16 cellular contexts compared by ENCODE assay signal in genomic region chr1:41902669-41903068, GRCh38. TPM values are rescaled to one million over a fixed set of nuclear protein-coding genes. Genes with fewer than 3 reads are reported as not detected.
DNase-seq lines count a peak whose midpoint lies in the region; ATAC-seq and TF ChIP-seq lines count a peak whose summit lies in the region.
"Had no signal": no experiment of that assay in that cellular context is flagged by ENCODE, and none has a peak within 500 bp of the region (broad histone marks: within the 10 kb centered on the region; RNA-seq: fewer than 3 reads in every experiment).

No MANE protein-coding gene starts in this region.

- H3K4me1 ChIP-seq in CD4-positive, CD25-positive, alpha-beta regulatory T cell (ENCODE audit: control insufficient read depth, insufficient read depth, low read length, poor library complexity, severe bottlenecking): peaks cover 44% of the 10 kb centered on the region
- peaks cover 24% of the 10 kb centered on the region for H3K4me1 ChIP-seq in mesenchymal stem cell (ENCODE audit: control insufficient read depth, insufficient read depth, low read depth, low read length)
- H3K4me1 ChIP-seq: prostate gland had no signal

- TF ChIP-seq CTCF in Calu3 (IDR thresholded peaks at IDR 0.05; ENCODE audit: unreplicated experiment): no peak

- H3K79me1 ChIP-seq in mesenchymal stem cell (replicated peaks; ENCODE audit: low read length, poor library complexity, severe bottlenecking): peaks cover 22% of the 10 kb centered on the region

- H3K4me1 Mint-ChIP-seq in CD4-positive, CD25-positive, alpha-beta regulatory T cell: peaks cover 22 to 82% (median 56%) of the 10 kb centered on the region in 4 donors
- H3K4me1 Mint-ChIP-seq in Calu3 (ENCODE audit: low read depth, unreplicated experiment): peaks cover 40% of the 10 kb centered on the region
- H3K4me1 Mint-ChIP-seq in activated CD4-positive, alpha-beta memory T cell treated with anti-CD3 and anti-CD28 coated beads, Interleukin-2, amount 10 ng/mL, durations not matched to agents 7 days and 5 days: peaks cover 76% of the 10 kb centered on the region

- H3K4me2 ChIP-seq in mesenchymal stem cell (ENCODE audit: low read length, poor library complexity, severe bottlenecking): no peak overlapping the region

- no TSS peak for BruUV-seq in Calu3 (replicated peaks; lab: Mats Ljungman, UMichigan)

- no peak overlapping the region for H3K14ac ChIP-seq in mesenchymal stem cell (ENCODE audit: low read length in 2 of 2)

- H3K9me3 Mint-ChIP-seq in CD4-positive, CD25-positive, alpha-beta regulatory T cell: peaks cover 0 to 5% (median 0%) of the 10 kb centered on the region in 7 donors
- H3K9me3 Mint-ChIP-seq in Calu3 (ENCODE audit: low read depth, unreplicated experiment): peaks cover 1% of the 10 kb centered on the region
- no peaks in the 10 kb centered on the region for H3K9me3 Mint-ChIP-seq in activated CD4-positive, alpha-beta memory T cell treated with anti-CD3 and anti-CD28 coated beads, Interleukin-2, amount 10 ng/mL, durations not matched to agents 7 days and 5 days
- H3K9me3 Mint-ChIP-seq: CD14-positive monocyte had no signal

- H4K8ac ChIP-seq in mesenchymal stem cell (ENCODE audit: low read length): peak overlapping the region; percentile 5

- H3K9me3 ChIP-seq in CD4-positive, CD25-positive, alpha-beta regulatory T cell (ENCODE audit: control insufficient read depth in 2 of 2, low read length in 2 of 2): no peaks in the 10 kb centered on the region
- H3K9me3 ChIP-seq in mesenchymal stem cell (ENCODE audit: control insufficient read depth, low read length): no peaks in the 10 kb centered on the region
- H3K9me3 ChIP-seq: heart left ventricle, prostate gland had no signal

- CTCF ChIA-PET in Calu3 (lab: Charles Lee): interaction anchor here (1.5 kb wide), 1 partner anchor 12 kb away, joined by 4 read pairs; no protein-coding TSS in a partner anchor
- CTCF ChIA-PET in activated CD4-positive, alpha-beta memory T cell treated with anti-CD3 and anti-CD28 coated beads, Interleukin-2, amount 10 ng/mL, durations not matched to agents 7 days and 5 days (lab: Charles Lee): interaction anchor here (1.1 to 2.5 kb wide), 3 partner anchors 10 to 387 kb away, joined by 3 to 12 read pairs (median 3); no protein-coding TSS in a partner anchor

- H3K4ac ChIP-seq in mesenchymal stem cell (ENCODE audit: low read depth in 1 of 2, low read length in 2 of 2): peak overlapping the region; percentile 1 to 7

- H3K27ac ChIP-seq in CD4-positive, CD25-positive, alpha-beta regulatory T cell (ENCODE audit: insufficient read depth, low read length, poor library complexity, severe bottlenecking): peak overlapping the region; percentile 25
- H3K27ac ChIP-seq in mesenchymal stem cell (ENCODE audit: low read length, poor library complexity, severe bottlenecking): peak overlapping the region; percentile 63
- H3K27ac ChIP-seq: prostate gland had no signal

- no peak overlapping the region for H2BK120ac ChIP-seq in mesenchymal stem cell (ENCODE audit: low read depth, low read length)

- ATAC-seq in CD4-positive, CD25-positive, alpha-beta regulatory T cell (ENCODE audit: low read depth in 2 of 2): no peak
- no peak for ATAC-seq in GM18867 (IDR thresholded peaks at IDR 0.05; ENCODE audit: unreplicated experiment)

- no peak overlapping the region for H2BK15ac ChIP-seq in mesenchymal stem cell (ENCODE audit: low read depth, poor library complexity, severe bottlenecking)

- peak overlapping the region in 1 of 2 experiments; percentile 71 for H3K18ac ChIP-seq in mesenchymal stem cell (ENCODE audit: low read depth in 1 of 2, low read length in 2 of 2)

- H4K91ac ChIP-seq in mesenchymal stem cell (ENCODE audit: low read length): peak overlapping the region; percentile 74

- WGBS in mesenchymal stem cell: 72% methylated on average over 8 of the region's 8 CpGs

- no peak overlapping the region for H2AFZ ChIP-seq in mesenchymal stem cell (ENCODE audit: low read depth, low read length)

- peaks cover 5% of the 10 kb centered on the region for H3K27me3 Mint-ChIP-seq in CD4-positive, CD25-positive, alpha-beta regulatory T cell
- H3K27me3 Mint-ChIP-seq in Calu3 (ENCODE audit: unreplicated experiment): no peaks in the 10 kb centered on the region
- H3K27me3 Mint-ChIP-seq in activated CD4-positive, alpha-beta memory T cell treated with anti-CD3 and anti-CD28 coated beads, Interleukin-2, amount 10 ng/mL, durations not matched to agents 7 days and 5 days: no peaks in the 10 kb centered on the region

- peak overlapping the region; percentile 8 to 29 for H2BK12ac ChIP-seq in mesenchymal stem cell (ENCODE audit: low read length in 2 of 2)

- no peak overlapping the region for H3K23ac ChIP-seq in mesenchymal stem cell (ENCODE audit: low read length in 2 of 2)

- peak overlapping the region; percentile 42 for H2AK5ac ChIP-seq in mesenchymal stem cell (ENCODE audit: low read length, severe bottlenecking)

- intact Hi-C loops in Calu3 (cut with micrococcal nuclease; ENCODE audit: unreplicated experiment): no loop called here
- intact Hi-C loops in posterior vena cava (cut with DNase I): no loop called here

- H2BK5ac ChIP-seq in mesenchymal stem cell (ENCODE audit: low read depth, low read length, poor library complexity, severe bottlenecking): peak overlapping the region; percentile 74

- DNase-seq in CD4-positive, CD25-positive, alpha-beta regulatory T cell: peak in 1 of 3 donors; percentile 63
- DNase-seq in Calu3: no peak
- no peak for DNase-seq in activated CD4-positive, alpha-beta memory T cell treated with anti-CD3 and anti-CD28 coated beads, Interleukin-2, amount 10 ng/mL, durations not matched to agents 7 days and 5 days
- DNase-seq in mesenchymal stem cell: peak; percentile 46
- DNase-seq in posterior vena cava (ENCODE audit: low spot score): no peak
- no peak for DNase-seq in DMS53 treated with DMSO at 0.1 percent for 48 hours (lab: John Stamatoyannopoulos, UW; ENCODE audit: unreplicated experiment)
- DNase-seq in dermis blood vessel endothelial cell: no peak
- DNase-seq: cerebellar nuclear complex, kidney, NCI-H1092, NCI-H2171, substantia nigra had no signal

- H3K36me3 ChIP-seq in CD4-positive, CD25-positive, alpha-beta regulatory T cell (ENCODE audit: control insufficient read depth, insufficient read depth, low read length): no peaks in the 10 kb centered on the region
- no peaks in the 10 kb centered on the region for H3K36me3 ChIP-seq in mesenchymal stem cell (ENCODE audit: control insufficient read depth in 1 of 2, insufficient read depth in 2 of 2, low read depth in 1 of 2, low read length in 2 of 2)
- H3K36me3 ChIP-seq: heart left ventricle, prostate gland had no signal

- peak overlapping the region in 2 of 4 donors; percentile 17 to 35 for H3K4me3 Mint-ChIP-seq in CD4-positive, CD25-positive, alpha-beta regulatory T cell
- no peak overlapping the region for H3K4me3 Mint-ChIP-seq in Calu3 (ENCODE audit: low read depth, unreplicated experiment)
- H3K4me3 Mint-ChIP-seq in activated CD4-positive, alpha-beta memory T cell treated with anti-CD3 and anti-CD28 coated beads, Interleukin-2, amount 10 ng/mL, durations not matched to agents 7 days and 5 days: peak overlapping the region; percentile 36
- H3K4me3 Mint-ChIP-seq: CD14-positive monocyte had no signal

- H3K36me3 Mint-ChIP-seq in CD4-positive, CD25-positive, alpha-beta regulatory T cell: peaks cover 3% of the 10 kb centered on the region
- H3K36me3 Mint-ChIP-seq in Calu3 (ENCODE audit: insufficient read depth, unreplicated experiment): no peaks in the 10 kb centered on the region
- peaks cover 3% of the 10 kb centered on the region for H3K36me3 Mint-ChIP-seq in activated CD4-positive, alpha-beta memory T cell treated with anti-CD3 and anti-CD28 coated beads, Interleukin-2, amount 10 ng/mL, durations not matched to agents 7 days and 5 days (ENCODE audit: low read depth)
- H3K36me3 Mint-ChIP-seq: CD14-positive monocyte had no signal

- H3K27me3 ChIP-seq in CD4-positive, CD25-positive, alpha-beta regulatory T cell (ENCODE audit: control insufficient read depth, insufficient read depth, low read length): no peaks in the 10 kb centered on the region
- no peaks in the 10 kb centered on the region for H3K27me3 ChIP-seq in mesenchymal stem cell (ENCODE audit: control insufficient read depth in 1 of 2, insufficient read depth in 1 of 2, low read length in 2 of 2)
- H3K27me3 ChIP-seq: heart left ventricle had no signal

- POLR2A ChIA-PET in activated CD4-positive, alpha-beta memory T cell treated with anti-CD3 and anti-CD28 coated beads, Interleukin-2, amount 10 ng/mL, durations not matched to agents 7 days and 5 days (lab: Charles Lee): interaction anchor here (1.1 to 9.0 kb wide), 4 partner anchors 9 to 14 kb away, joined by 3 to 103 read pairs (median 8); partner anchors contain the start of gene HIVEP3

- no peak overlapping the region for H3K9ac ChIP-seq in mesenchymal stem cell (ENCODE audit: low read length)

- peak overlapping the region; percentile 27 for H3K4me3 ChIP-seq in CD4-positive, CD25-positive, alpha-beta regulatory T cell (ENCODE audit: low read depth, low read length)
- H3K4me3 ChIP-seq in mesenchymal stem cell (ENCODE audit: insufficient read depth in 1 of 2, low read depth in 1 of 2, low read length in 2 of 2): peak overlapping the region in 1 of 2 experiments; percentile 2
- H3K4me3 ChIP-seq: heart left ventricle, prostate gland had no signal

- H3K27ac Mint-ChIP-seq in CD4-positive, CD25-positive, alpha-beta regulatory T cell: peak overlapping the region; percentile 49 to 96 (median 87)
- peak overlapping the region; percentile 58 for H3K27ac Mint-ChIP-seq in Calu3 (ENCODE audit: unreplicated experiment)
- peak overlapping the region; percentile 78 for H3K27ac Mint-ChIP-seq in activated CD4-positive, alpha-beta memory T cell treated with anti-CD3 and anti-CD28 coated beads, Interleukin-2, amount 10 ng/mL, durations not matched to agents 7 days and 5 days

RNA-seq across cellular contexts. Expression of gene HIVEP3, which starts 16.1 kb away (rescaled TPM):
- 17.2 TPM for total RNA-seq in CD4-positive, CD25-positive, alpha-beta regulatory T cell
- polyA plus RNA-seq in CD4-positive, CD25-positive, alpha-beta regulatory T cell: 10 to 100 TPM in 1 of 4 donors, 1 to 10 TPM in 3; 3.9 to 10.9 (median 6.0) TPM
- total RNA-seq in Calu3 (2022) (5.6 and 9.0 TPM in 2 replicates), posterior vena cava (1 to 10 TPM; 4.1 to 5.5 TPM), dermis blood vessel endothelial cell (0.85 and 0.93 TPM in 2 replicates)
- total RNA-seq in activated CD4-positive, alpha-beta memory T cell treated with anti-CD3 and anti-CD28 coated beads, Interleukin-2, amount 10 ng/mL, durations not matched to agents 7 days and 5 days: 10 to 100 TPM; 27.8 to 28.8 TPM
- polyA plus RNA-seq in mesenchymal stem cell (2013, experiment 1 of 2): 3.5 TPM
- 3.6 TPM for polyA plus RNA-seq in mesenchymal stem cell (2013, experiment 2 of 2)
